Comparison of ENCODE assay signal across 8 cellular contexts in genomic region chr2:231191896-231192872, GRCh38. TPM values are rescaled to one million over a fixed set of nuclear protein-coding genes. Genes with fewer than 3 reads are reported as not detected.
DNase-seq lines count a peak whose midpoint lies in the region; ATAC-seq and FAIRE-seq lines count a peak whose summit lies in the region.

No MANE protein-coding gene starts in this region.

- ATAC-seq in GM18511 (IDR thresholded peaks at IDR 0.05; ENCODE audit: unreplicated experiment) = no peak
- no peak for ATAC-seq in HG03135 (IDR thresholded peaks at IDR 0.05; ENCODE audit: unreplicated experiment)
- ATAC-seq in HG03442 (IDR thresholded peaks at IDR 0.05; ENCODE audit: unreplicated experiment) = no peak

- WGBS in mesendoderm (ENCODE audit: extremely low coverage, insufficient coverage, low lambda C conversion rate) = no CpG with 5 or more reads among the region's 19 CpGs

- peak overlapping the region; percentile 77 for H3K56ac ChIP-seq in mesendoderm (ENCODE audit: low read length)

- H2BK15ac ChIP-seq in mesendoderm (replicated peaks; ENCODE audit: low read depth) = peak overlapping the region; percentile 43

- no peak for FAIRE-seq in GM19239 (lab: Jason Lieb, UNC)

- H3K4ac ChIP-seq in mesendoderm (ENCODE audit: low read depth, low read length) = peak overlapping the region; percentile 48

- H2BK5ac ChIP-seq in mesendoderm (ENCODE audit: low read length) = peak overlapping the region; percentile 71

- H3K23ac ChIP-seq in mesendoderm (ENCODE audit: low read length) = no peak overlapping the region

- peak overlapping the region; percentile 33 for H2AK5ac ChIP-seq in mesendoderm (ENCODE audit: low read length)

- H3K27ac ChIP-seq in mesendoderm (ENCODE audit: low read depth, low read length) = peak overlapping the region; percentile 34

- H4K5ac ChIP-seq in mesendoderm (ENCODE audit: low read length) = peak overlapping the region; percentile 92

- H3K79me1 ChIP-seq in mesendoderm (ENCODE audit: low read length) = no peaks in the 10 kb centered on the region

- H3K4me2 ChIP-seq in mesendoderm (ENCODE audit: low read length) = no peak overlapping the region

- no peak overlapping the region for H4K8ac ChIP-seq in mesendoderm (ENCODE audit: low read depth, low read length)

- no peaks in the 10 kb centered on the region for H3K79me2 ChIP-seq in mesendoderm (ENCODE audit: control insufficient read depth, insufficient read depth, low read length)

- no peaks in the 10 kb centered on the region for H3K27me3 ChIP-seq in mesendoderm (ENCODE audit: insufficient read depth, low read length, poor library complexity)

- H3K9ac ChIP-seq in mesendoderm (ENCODE audit: low read length) = peak overlapping the region; percentile 35

- peaks cover 9% of the 10 kb centered on the region for H3K4me1 ChIP-seq in mesendoderm (ENCODE audit: control insufficient read depth, low read depth, low read length)

- H2BK120ac ChIP-seq in mesendoderm (ENCODE audit: low read depth, low read length) = peak overlapping the region; percentile 92

- no peaks in the 10 kb centered on the region for H3K36me3 ChIP-seq in mesendoderm (ENCODE audit: control insufficient read depth, insufficient read depth, low read length)

- DNase-seq in EH (ENCODE audit: low read depth) (peak; percentile 88), NCI-H510A treated with DMSO at 0.1 percent for 48 hours (lab: John Stamatoyannopoulos, UW) (peak; percentile 72), dermis blood vessel endothelial cell (peak; percentile 89), mesendoderm (peak; percentile 91), GM19239 (ENCODE audit: insufficient read length, low spot score) (no peak)

- H3K4me3 ChIP-seq in mesendoderm (ENCODE audit: low read length) = no peak overlapping the region

- H3K18ac ChIP-seq in mesendoderm (ENCODE audit: low read length) = peak overlapping the region; percentile 91

RNA-seq across cellular contexts. Expression of gene ARMC9, which starts 6.2 kb away (rescaled TPM):
- total RNA-seq in dermis blood vessel endothelial cell = 9.7 and 19.9 TPM in 2 replicates
- 19.5 TPM for polyA plus RNA-seq in mesendoderm (2013, experiment 1 of 2)
- polyA plus RNA-seq in mesendoderm (2013, experiment 2 of 2) = 20.4 TPM
